Comparison of ENCODE assay signal across 1 cellular context in genomic region chr20:32036716-32037355, GRCh38.
A peak's percentile ranks its signal among the peaks of the same experiment; 100 is the strongest.
TF ChIP-seq lines count a peak whose summit lies in the region.

No MANE protein-coding gene starts in this region.

TF ChIP-seq in K562, 482 proteins besides CTCF, POLR2A, EP300 and RAD21 (continued from another document):
- TF ChIP-seq, protein P1, sequence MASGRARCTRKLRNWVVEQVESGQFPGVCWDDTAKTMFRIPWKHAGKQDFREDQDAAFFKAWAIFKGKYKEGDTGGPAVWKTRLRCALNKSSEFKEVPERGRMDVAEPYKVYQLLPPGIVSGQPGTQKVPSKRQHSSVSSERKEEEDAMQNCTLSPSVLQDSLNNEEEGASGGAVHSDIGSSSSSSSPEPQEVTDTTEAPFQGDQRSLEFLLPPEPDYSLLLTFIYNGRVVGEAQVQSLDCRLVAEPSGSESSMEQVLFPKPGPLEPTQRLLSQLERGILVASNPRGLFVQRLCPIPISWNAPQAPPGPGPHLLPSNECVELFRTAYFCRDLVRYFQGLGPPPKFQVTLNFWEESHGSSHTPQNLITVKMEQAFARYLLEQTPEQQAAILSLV (tag; IDR thresholded peaks at IDR 0.05): peak; percentile 25; the same call in 1 of the 2 replicates
- TF ChIP-seq SMARCA4 (IDR thresholded peaks at IDR 0.05) (peak; percentile 16; the same call in 1 of the 2 replicates), ZSCAN32 (CRISPR knock-in tag; IDR thresholded peaks at IDR 0.05) (peak; percentile 95)
